Comparison of ENCODE assay signal across 1 cellular context in the genomic region with DNA sequence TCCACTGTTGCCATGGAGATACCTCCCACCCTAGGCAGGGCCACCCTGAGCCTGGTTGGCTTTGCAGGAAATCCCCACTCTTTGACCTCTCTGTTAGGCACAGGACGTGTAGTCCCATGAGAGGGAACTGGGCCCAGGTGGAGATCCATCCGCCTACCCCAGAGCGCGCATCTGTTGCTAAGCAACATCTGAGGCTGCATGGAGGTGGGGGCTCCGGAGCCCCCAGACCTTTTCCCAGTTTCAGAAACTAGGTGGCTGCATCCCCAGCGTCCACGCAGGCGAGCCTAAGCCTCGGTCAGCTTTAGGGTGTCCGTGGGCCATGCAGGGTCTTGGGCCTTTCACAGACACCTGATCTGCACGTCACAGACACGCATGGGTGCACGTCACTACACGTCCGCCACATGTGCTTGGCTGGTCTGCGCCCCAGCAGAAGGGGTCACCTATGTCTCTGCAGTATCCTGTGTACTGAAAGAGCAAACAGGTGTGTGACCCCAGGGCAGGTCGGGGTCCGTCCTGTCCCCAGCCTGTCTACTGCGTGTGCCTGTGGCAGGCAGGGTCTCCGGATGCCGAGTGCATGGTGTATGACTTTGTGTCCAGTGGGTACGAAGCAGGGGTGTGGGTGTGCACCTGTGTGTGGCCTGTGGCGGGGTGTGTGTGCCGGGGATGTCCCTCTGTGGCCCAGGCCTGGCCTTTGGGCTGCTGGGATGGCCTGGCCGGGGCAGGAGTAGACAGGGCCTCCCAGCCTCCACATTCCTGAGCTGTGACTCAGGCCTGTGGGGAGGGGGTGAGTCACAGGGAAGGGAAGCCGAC.
A peak's percentile ranks its signal among the peaks of the same experiment; 100 is the strongest.
TF ChIP-seq lines count a peak whose summit lies in the region.

No MANE protein-coding gene starts in this region.

TF ChIP-seq in HEK293, 187 proteins besides CTCF, POLR2A, EP300 and RAD21 (continued from another document and continues in another):
- TF ChIP-seq ZNF626 (tag by site-specific recombination; IDR thresholded peaks at IDR 0.05) (no peak), FEZF1 (tag by site-specific recombination; IDR thresholded peaks at IDR 0.05) (no peak), ZNF530 (tag by site-specific recombination; IDR thresholded peaks at IDR 0.05; ENCODE audit: low read depth) (no peak), ZNF133 (tag by site-specific recombination; IDR thresholded peaks at IDR 0.05) (no peak), ZNF2 (tag by site-specific recombination; IDR thresholded peaks at IDR 0.05) (no peak), ZNF398 (tag by site-specific recombination; IDR thresholded peaks at IDR 0.05) (peak; percentile 38; the same call in 1 of the 2 replicates), ZNF701 (tag by site-specific recombination; IDR thresholded peaks at IDR 0.05) (no peak), TRIM28 (IDR thresholded peaks at IDR 0.05; ENCODE audit: borderline replicate concordance, low read length) (no peak), SETDB1 (IDR thresholded peaks at IDR 0.05; ENCODE audit: insufficient read length, low read length) (no peak), REST (tag by site-specific recombination; IDR thresholded peaks at IDR 0.05) (no peak), ZNF707 (tag by site-specific recombination; IDR thresholded peaks at IDR 0.05) (0 out of 2 replicates have a peak, but pooled peaks have one; percentile 35), ZNF76 (tag by site-specific recombination; IDR thresholded peaks at IDR 0.05; ENCODE audit: borderline replicate concordance, low read depth) (peak; percentile 57; the same call in 1 of the 2 replicates), ZNF549 (tag by site-specific recombination; IDR thresholded peaks at IDR 0.05) (no peak), KLF10 (tag by site-specific recombination; IDR thresholded peaks at IDR 0.05) (peak; percentile 24; the same call in 1 of the 2 replicates), BCL11A (tag by site-specific recombination; IDR thresholded peaks at IDR 0.05; ENCODE audit: low read depth) (peak; percentile 92), ZNF629 (tag by site-specific recombination; IDR thresholded peaks at IDR 0.05) (peak; percentile 33), ZNF473 (tag by site-specific recombination; IDR thresholded peaks at IDR 0.05) (no peak), ZBTB48 (tag by site-specific recombination; IDR thresholded peaks at IDR 0.05) (peak; percentile 18; the same call in 1 of the 2 replicates), ZNF747 (tag by site-specific recombination; IDR thresholded peaks at IDR 0.05) (no peak), ZFP3 (tag by site-specific recombination; IDR thresholded peaks at IDR 0.05; ENCODE audit: low read depth) (no peak), ZNF350 (tag by site-specific recombination; IDR thresholded peaks at IDR 0.05) (no peak), KLF1 (tag by site-specific recombination; IDR thresholded peaks at IDR 0.05) (0 out of 2 replicates have a peak, but pooled peaks have one; percentile 20), SALL2 (tag by site-specific recombination; IDR thresholded peaks at IDR 0.05; ENCODE audit: borderline replicate concordance) (no peak), ZNF785 (tag by site-specific recombination; IDR thresholded peaks at IDR 0.05) (no peak), HIC1 (tag by site-specific recombination; IDR thresholded peaks at IDR 0.05) (no peak; the same call in 1 of the 2 replicates), ZNF792 (tag by site-specific recombination; IDR thresholded peaks at IDR 0.05) (no peak), ZNF560 (tag by site-specific recombination; IDR thresholded peaks at IDR 0.05; ENCODE audit: borderline replicate concordance) (no peak)
- TF ChIP-seq, protein P1, sequence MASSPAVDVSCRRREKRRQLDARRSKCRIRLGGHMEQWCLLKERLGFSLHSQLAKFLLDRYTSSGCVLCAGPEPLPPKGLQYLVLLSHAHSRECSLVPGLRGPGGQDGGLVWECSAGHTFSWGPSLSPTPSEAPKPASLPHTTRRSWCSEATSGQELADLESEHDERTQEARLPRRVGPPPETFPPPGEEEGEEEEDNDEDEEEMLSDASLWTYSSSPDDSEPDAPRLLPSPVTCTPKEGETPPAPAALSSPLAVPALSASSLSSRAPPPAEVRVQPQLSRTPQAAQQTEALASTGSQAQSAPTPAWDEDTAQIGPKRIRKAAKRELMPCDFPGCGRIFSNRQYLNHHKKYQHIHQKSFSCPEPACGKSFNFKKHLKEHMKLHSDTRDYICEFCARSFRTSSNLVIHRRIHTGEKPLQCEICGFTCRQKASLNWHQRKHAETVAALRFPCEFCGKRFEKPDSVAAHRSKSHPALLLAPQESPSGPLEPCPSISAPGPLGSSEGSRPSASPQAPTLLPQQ (tag by site-specific recombination; IDR thresholded peaks at IDR 0.05), result no peak
- TF ChIP-seq, protein P2, sequence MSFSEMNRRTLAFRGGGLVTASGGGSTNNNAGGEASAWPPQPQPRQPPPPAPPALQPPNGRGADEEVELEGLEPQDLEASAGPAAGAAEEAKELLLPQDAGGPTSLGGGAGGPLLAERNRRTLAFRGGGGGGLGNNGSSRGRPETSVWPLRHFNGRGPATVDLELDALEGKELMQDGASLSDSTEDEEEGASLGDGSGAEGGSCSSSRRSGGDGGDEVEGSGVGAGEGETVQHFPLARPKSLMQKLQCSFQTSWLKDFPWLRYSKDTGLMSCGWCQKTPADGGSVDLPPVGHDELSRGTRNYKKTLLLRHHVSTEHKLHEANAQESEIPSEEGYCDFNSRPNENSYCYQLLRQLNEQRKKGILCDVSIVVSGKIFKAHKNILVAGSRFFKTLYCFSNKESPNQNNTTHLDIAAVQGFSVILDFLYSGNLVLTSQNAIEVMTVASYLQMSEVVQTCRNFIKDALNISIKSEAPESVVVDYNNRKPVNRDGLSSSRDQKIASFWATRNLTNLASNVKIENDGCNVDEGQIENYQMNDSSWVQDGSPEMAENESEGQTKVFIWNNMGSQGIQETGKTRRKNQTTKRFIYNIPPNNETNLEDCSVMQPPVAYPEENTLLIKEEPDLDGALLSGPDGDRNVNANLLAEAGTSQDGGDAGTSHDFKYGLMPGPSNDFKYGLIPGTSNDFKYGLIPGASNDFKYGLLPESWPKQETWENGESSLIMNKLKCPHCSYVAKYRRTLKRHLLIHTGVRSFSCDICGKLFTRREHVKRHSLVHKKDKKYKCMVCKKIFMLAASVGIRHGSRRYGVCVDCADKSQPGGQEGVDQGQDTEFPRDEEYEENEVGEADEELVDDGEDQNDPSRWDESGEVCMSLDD (tag by site-specific recombination; IDR thresholded peaks at IDR 0.05), result peak; percentile 77
- TF ChIP-seq, protein P3, sequence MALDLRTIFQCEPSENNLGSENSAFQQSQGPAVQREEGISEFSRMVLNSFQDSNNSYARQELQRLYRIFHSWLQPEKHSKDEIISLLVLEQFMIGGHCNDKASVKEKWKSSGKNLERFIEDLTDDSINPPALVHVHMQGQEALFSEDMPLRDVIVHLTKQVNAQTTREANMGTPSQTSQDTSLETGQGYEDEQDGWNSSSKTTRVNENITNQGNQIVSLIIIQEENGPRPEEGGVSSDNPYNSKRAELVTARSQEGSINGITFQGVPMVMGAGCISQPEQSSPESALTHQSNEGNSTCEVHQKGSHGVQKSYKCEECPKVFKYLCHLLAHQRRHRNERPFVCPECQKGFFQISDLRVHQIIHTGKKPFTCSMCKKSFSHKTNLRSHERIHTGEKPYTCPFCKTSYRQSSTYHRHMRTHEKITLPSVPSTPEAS (tag by site-specific recombination; IDR thresholded peaks at IDR 0.05), result no peak
- TF ChIP-seq, protein P4, sequence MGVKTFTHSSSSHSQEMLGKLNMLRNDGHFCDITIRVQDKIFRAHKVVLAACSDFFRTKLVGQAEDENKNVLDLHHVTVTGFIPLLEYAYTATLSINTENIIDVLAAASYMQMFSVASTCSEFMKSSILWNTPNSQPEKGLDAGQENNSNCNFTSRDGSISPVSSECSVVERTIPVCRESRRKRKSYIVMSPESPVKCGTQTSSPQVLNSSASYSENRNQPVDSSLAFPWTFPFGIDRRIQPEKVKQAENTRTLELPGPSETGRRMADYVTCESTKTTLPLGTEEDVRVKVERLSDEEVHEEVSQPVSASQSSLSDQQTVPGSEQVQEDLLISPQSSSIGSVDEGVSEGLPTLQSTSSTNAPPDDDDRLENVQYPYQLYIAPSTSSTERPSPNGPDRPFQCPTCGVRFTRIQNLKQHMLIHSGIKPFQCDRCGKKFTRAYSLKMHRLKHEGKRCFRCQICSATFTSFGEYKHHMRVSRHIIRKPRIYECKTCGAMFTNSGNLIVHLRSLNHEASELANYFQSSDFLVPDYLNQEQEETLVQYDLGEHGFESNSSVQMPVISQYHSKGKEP (tag by site-specific recombination; IDR thresholded peaks at IDR 0.05), result peak; percentile 89
- TF ChIP-seq, protein P5, sequence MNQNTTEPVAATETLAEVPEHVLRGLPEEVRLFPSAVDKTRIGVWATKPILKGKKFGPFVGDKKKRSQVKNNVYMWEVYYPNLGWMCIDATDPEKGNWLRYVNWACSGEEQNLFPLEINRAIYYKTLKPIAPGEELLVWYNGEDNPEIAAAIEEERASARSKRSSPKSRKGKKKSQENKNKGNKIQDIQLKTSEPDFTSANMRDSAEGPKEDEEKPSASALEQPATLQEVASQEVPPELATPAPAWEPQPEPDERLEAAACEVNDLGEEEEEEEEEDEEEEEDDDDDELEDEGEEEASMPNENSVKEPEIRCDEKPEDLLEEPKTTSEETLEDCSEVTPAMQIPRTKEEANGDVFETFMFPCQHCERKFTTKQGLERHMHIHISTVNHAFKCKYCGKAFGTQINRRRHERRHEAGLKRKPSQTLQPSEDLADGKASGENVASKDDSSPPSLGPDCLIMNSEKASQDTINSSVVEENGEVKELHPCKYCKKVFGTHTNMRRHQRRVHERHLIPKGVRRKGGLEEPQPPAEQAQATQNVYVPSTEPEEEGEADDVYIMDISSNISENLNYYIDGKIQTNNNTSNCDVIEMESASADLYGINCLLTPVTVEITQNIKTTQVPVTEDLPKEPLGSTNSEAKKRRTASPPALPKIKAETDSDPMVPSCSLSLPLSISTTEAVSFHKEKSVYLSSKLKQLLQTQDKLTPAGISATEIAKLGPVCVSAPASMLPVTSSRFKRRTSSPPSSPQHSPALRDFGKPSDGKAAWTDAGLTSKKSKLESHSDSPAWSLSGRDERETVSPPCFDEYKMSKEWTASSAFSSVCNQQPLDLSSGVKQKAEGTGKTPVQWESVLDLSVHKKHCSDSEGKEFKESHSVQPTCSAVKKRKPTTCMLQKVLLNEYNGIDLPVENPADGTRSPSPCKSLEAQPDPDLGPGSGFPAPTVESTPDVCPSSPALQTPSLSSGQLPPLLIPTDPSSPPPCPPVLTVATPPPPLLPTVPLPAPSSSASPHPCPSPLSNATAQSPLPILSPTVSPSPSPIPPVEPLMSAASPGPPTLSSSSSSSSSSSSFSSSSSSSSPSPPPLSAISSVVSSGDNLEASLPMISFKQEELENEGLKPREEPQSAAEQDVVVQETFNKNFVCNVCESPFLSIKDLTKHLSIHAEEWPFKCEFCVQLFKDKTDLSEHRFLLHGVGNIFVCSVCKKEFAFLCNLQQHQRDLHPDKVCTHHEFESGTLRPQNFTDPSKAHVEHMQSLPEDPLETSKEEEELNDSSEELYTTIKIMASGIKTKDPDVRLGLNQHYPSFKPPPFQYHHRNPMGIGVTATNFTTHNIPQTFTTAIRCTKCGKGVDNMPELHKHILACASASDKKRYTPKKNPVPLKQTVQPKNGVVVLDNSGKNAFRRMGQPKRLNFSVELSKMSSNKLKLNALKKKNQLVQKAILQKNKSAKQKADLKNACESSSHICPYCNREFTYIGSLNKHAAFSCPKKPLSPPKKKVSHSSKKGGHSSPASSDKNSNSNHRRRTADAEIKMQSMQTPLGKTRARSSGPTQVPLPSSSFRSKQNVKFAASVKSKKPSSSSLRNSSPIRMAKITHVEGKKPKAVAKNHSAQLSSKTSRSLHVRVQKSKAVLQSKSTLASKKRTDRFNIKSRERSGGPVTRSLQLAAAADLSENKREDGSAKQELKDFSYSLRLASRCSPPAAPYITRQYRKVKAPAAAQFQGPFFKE (tag by site-specific recombination; IDR thresholded peaks at IDR 0.05; ENCODE audit: borderline replicate concordance), result no peak
